27 cellular contexts compared by ENCODE assay signal in genomic region chr2:141329949-141330348, GRCh38.
DNase-seq lines count a peak whose midpoint lies in the region; ATAC-seq and TF ChIP-seq lines count a peak whose summit lies in the region.
"Had no signal": no experiment of that assay in that cellular context is flagged by ENCODE, and none has a peak within 500 bp of the region (broad histone marks: within the 10 kb centered on the region; RNA-seq: fewer than 3 reads in every experiment).

No MANE protein-coding gene starts in this region.

- no peaks in the 10 kb centered on the region for H3K4me1 ChIP-seq in neural progenitor cell
- H3K4me1 ChIP-seq: gastrocnemius medialis, SJSA1 had no signal

- no peak for ATAC-seq in GM19397 (IDR thresholded peaks at IDR 0.05; ENCODE audit: unreplicated experiment)
- ATAC-seq: activated naive CD8-positive, alpha-beta T cell treated with anti-CD3 and anti-CD28 coated beads, Interleukin-2, amount 50 U/mL, for 24 hours; CD8-positive, alpha-beta T cell; gastrocnemius medialis; left ventricle myocardium superior; naive thymus-derived CD8-positive, alpha-beta T cell; right cardiac atrium; stimulated activated naive CD8-positive, alpha-beta T cell treated with anti-CD3 and anti-CD28 coated beads, Interleukin-15, Interleukin-2, amounts not matched to agents 100 U/mL and 50 U/mL, for 24 hours; T-helper 17 cell had no signal

- H3K27ac Mint-ChIP-seq in osteocyte (ENCODE audit: unreplicated experiment) (peak overlapping the region; percentile 67), neural progenitor cell (no peak overlapping the region)
- H3K27ac Mint-ChIP-seq: activated naive CD8-positive, alpha-beta T cell treated with anti-CD3 and anti-CD28 coated beads, Interleukin-2, amount 50 U/mL, for 24 hours; activated T-cell treated with anti-CD3 and anti-CD28 coated beads, Interleukin-2, amount 50 U/mL, for 24 hours; CD8-positive, alpha-beta T cell; naive thymus-derived CD8-positive, alpha-beta T cell; T-helper 17 cell had no signal

- H4K20me1 ChIP-seq in neural progenitor cell (ENCODE audit: low read depth): no peaks in the 10 kb centered on the region

- no peak overlapping the region for H3K27ac ChIP-seq in neural progenitor cell
- H3K27ac ChIP-seq: gastrocnemius medialis, ovary, SJSA1 had no signal

- H3K4me1 Mint-ChIP-seq in osteocyte (ENCODE audit: unreplicated experiment) (peaks cover 30% of the 10 kb centered on the region), neural progenitor cell (no peaks in the 10 kb centered on the region)
- H3K4me1 Mint-ChIP-seq: activated naive CD8-positive, alpha-beta T cell treated with anti-CD3 and anti-CD28 coated beads, Interleukin-2, amount 50 U/mL, for 24 hours; naive thymus-derived CD8-positive, alpha-beta T cell; T-helper 17 cell had no signal

- H3K36me3 ChIP-seq in neural progenitor cell: no peaks in the 10 kb centered on the region
- H3K36me3 ChIP-seq: gastrocnemius medialis, ovary, SJSA1 had no signal

- no peak overlapping the region for H3K9ac ChIP-seq in neural progenitor cell

- no peaks in the 10 kb centered on the region for H3K79me2 ChIP-seq in neural progenitor cell (ENCODE audit: low read depth)

- DNase-seq in EL (peak; percentile 17), amniotic epithelial cell (ENCODE audit: low read depth) (peak; percentile 68), fibroblast of mammary gland (ENCODE audit: low read depth) (peak; percentile 56), osteocyte (ENCODE audit: extremely low spot score, unreplicated experiment) (no peak), neural progenitor cell (ENCODE audit: low spot score) (no peak), GF-D8 (lab: John Stamatoyannopoulos, UW) (no peak)
- DNase-seq: activated CD8-positive, alpha-beta memory T cell treated with anti-CD3 and anti-CD28 coated beads for 24 hours; activated gamma-delta T cell treated with Interleukin-2 at 50 U/mL for 16 hours; activated naive CD8-positive, alpha-beta T cell treated with anti-CD3 and anti-CD28 coated beads, Interleukin-2, amount 50 U/mL, for 24 hours; activated T-cell treated with anti-CD3 and anti-CD28 coated beads, Interleukin-2, amount 50 U/mL, for 24 hours; CD8-positive, alpha-beta T cell; gastrocnemius medialis; GDM1; GOT3; hippocampal formation; Kasumi-1; left ventricle myocardium superior; midbrain; naive thymus-derived CD8-positive, alpha-beta T cell; NCI-H1092; NCI-H187 treated with DMSO at 0.1 percent for 48 hours; ovary; right cardiac atrium; stimulated activated naive CD8-positive, alpha-beta T cell treated with anti-CD3 and anti-CD28 coated beads, Interleukin-15, Interleukin-2, amounts not matched to agents 100 U/mL and 50 U/mL, for 24 hours; T-helper 17 cell had no signal

- H3F3A ChIP-seq in neural progenitor cell (ENCODE audit: low read depth): no peaks in the 10 kb centered on the region

- H3K27me3 Mint-ChIP-seq in osteocyte (ENCODE audit: unreplicated experiment) (no peaks in the 10 kb centered on the region), neural progenitor cell (ENCODE audit: insufficient read depth, low read depth) (no peaks in the 10 kb centered on the region)
- H3K27me3 Mint-ChIP-seq: activated naive CD8-positive, alpha-beta T cell treated with anti-CD3 and anti-CD28 coated beads, Interleukin-2, amount 50 U/mL, for 24 hours; activated T-cell treated with anti-CD3 and anti-CD28 coated beads, Interleukin-2, amount 50 U/mL, for 24 hours; naive thymus-derived CD8-positive, alpha-beta T cell; T-helper 17 cell had no signal

- H3K4me3 ChIP-seq in fibroblast of mammary gland (ENCODE audit: control insufficient read depth, low read depth, low read length): no peak overlapping the region
- H3K4me3 ChIP-seq in neural progenitor cell: no peak overlapping the region
- H3K4me3 ChIP-seq: gastrocnemius medialis, ovary, SJSA1 had no signal

- H3K9me3 ChIP-seq in neural progenitor cell (ENCODE audit: low read depth): no peaks in the 10 kb centered on the region
- H3K9me3 ChIP-seq: gastrocnemius medialis, ovary, SJSA1 had no signal

- no peak overlapping the region for H3K4me2 ChIP-seq in neural progenitor cell

- H3K4me3 Mint-ChIP-seq in osteocyte (ENCODE audit: unreplicated experiment): no peak overlapping the region
- no peak overlapping the region for H3K4me3 Mint-ChIP-seq in neural progenitor cell
- H3K4me3 Mint-ChIP-seq: activated naive CD8-positive, alpha-beta T cell treated with anti-CD3 and anti-CD28 coated beads, Interleukin-2, amount 50 U/mL, for 24 hours; activated T-cell treated with anti-CD3 and anti-CD28 coated beads, Interleukin-2, amount 50 U/mL, for 24 hours; CD8-positive, alpha-beta T cell; naive thymus-derived CD8-positive, alpha-beta T cell; T-helper 17 cell had no signal

- no peak overlapping the region for H2AFZ ChIP-seq in neural progenitor cell (replicated peaks)

- TF ChIP-seq CTCF in fibroblast of mammary gland (conservative IDR thresholded peaks at IDR 0.05; ENCODE audit: control insufficient read depth, insufficient read depth, low read depth, low read length) (no peak), osteocyte (IDR thresholded peaks at IDR 0.05) (no peak), neural progenitor cell (IDR thresholded peaks at IDR 0.05) (no peak)

- H3K9me3 Mint-ChIP-seq in osteocyte (ENCODE audit: unreplicated experiment): no peaks in the 10 kb centered on the region
- no peaks in the 10 kb centered on the region for H3K9me3 Mint-ChIP-seq in neural progenitor cell

- no peaks in the 10 kb centered on the region for H3K27me3 ChIP-seq in neural progenitor cell
- H3K27me3 ChIP-seq: gastrocnemius medialis, ovary, SJSA1 had no signal

- no peaks in the 10 kb centered on the region for H3K36me3 Mint-ChIP-seq in osteocyte (ENCODE audit: unreplicated experiment)
- no peaks in the 10 kb centered on the region for H3K36me3 Mint-ChIP-seq in neural progenitor cell
- H3K36me3 Mint-ChIP-seq: CD8-positive, alpha-beta T cell; naive thymus-derived CD8-positive, alpha-beta T cell had no signal

Comparison
In these comparisons a context has a peak if more than half of its experiments do, and no peak if none do; other contexts are left out.
1. DNase-seq: peak in EL (single experiment), amniotic epithelial cell (single experiment) and fibroblast of mammary gland (single experiment); none in osteocyte (single experiment), neural progenitor cell (single experiment) and GF-D8 (single experiment).